In genomic region chr22:43438666-43439347, GRCh38 we compare ENCODE assay signal across 20 cellular contexts. TPM values are rescaled to one million over a fixed set of nuclear protein-coding genes. Genes with fewer than 3 reads are reported as not detected.
DNase-seq lines count a peak whose midpoint lies in the region; ATAC-seq and TF ChIP-seq lines count a peak whose summit lies in the region.
"Had no signal": no experiment of that assay in that cellular context is flagged by ENCODE, and none has a peak within 500 bp of the region (broad histone marks: within the 10 kb centered on the region; RNA-seq: fewer than 3 reads in every experiment).

No MANE protein-coding gene starts in this region.

- H3K27me3 ChIP-seq in heart right ventricle = peaks cover 0 to 51% (median 40%) of the 10 kb centered on the region in 7 donors
- no peaks in the 10 kb centered on the region for H3K27me3 ChIP-seq in osteoblast (ENCODE audit: insufficient read depth, low read length)

- ATAC-seq in Right ventricle myocardium inferior (no peak), heart right ventricle (no peak), GM19023 (IDR thresholded peaks at IDR 0.05; ENCODE audit: unreplicated experiment) (no peak)
- ATAC-seq: A549 had no signal

- H3K4me2 ChIP-seq in osteoblast (ENCODE audit: insufficient read depth, low read length) = no peak overlapping the region
- H3K4me2 ChIP-seq: A549 had no signal

- H3K79me2 ChIP-seq in osteoblast (ENCODE audit: insufficient read depth, low read length) = no peaks in the 10 kb centered on the region

- no peak overlapping the region for H3K4me3 ChIP-seq in heart right ventricle
- H3K4me3 ChIP-seq in coronary artery = no peak overlapping the region
- no peak overlapping the region for H3K4me3 ChIP-seq in osteoblast (ENCODE audit: insufficient read depth, low read length)
- H3K4me3 ChIP-seq: A549, HAP-1 had no signal

- H3K9me3 ChIP-seq in heart right ventricle = no peaks in the 10 kb centered on the region
- H3K9me3 ChIP-seq in osteoblast (ENCODE audit: low read depth, low read length) = no peaks in the 10 kb centered on the region
- H3K9me3 ChIP-seq: A549, HAP-1 had no signal

- peak; percentile 25 for DNase-seq in Right ventricle myocardium inferior (ENCODE audit: missing footprints)
- DNase-seq in heart right ventricle = no peak
- peak; percentile 47 for DNase-seq in coronary artery (ENCODE audit: low spot score)
- peak; percentile 69 for DNase-seq in osteoblast (ENCODE audit: insufficient read length, low spot score, missing footprints)
- DNase-seq in NCI-H345 (lab: John Stamatoyannopoulos, UW) = no peak
- DNase-seq in retina = no peak
- DNase-seq: AML-193; CD4-positive, alpha-beta memory T cell; DMS153; DMS79; GF-D8 had no signal

- H3K4me1 ChIP-seq in heart right ventricle = no peaks in the 10 kb centered on the region
- no peaks in the 10 kb centered on the region for H3K4me1 ChIP-seq in osteoblast (ENCODE audit: insufficient read depth, low read length)
- H3K4me1 ChIP-seq: A549, HAP-1 had no signal

- no peaks in the 10 kb centered on the region for H4K20me1 ChIP-seq in osteoblast (ENCODE audit: insufficient read depth, low read length)

- WGBS in heart right ventricle, 2 donors = 80 to 84% methylated on average over 17 of the region's 17 CpGs

- intact Hi-C loops in Right ventricle myocardium inferior (cut with DNase I) = no loop called here
- intact Hi-C loops in heart right ventricle (cut with DNase I) = no loop called here

- H3K36me3 ChIP-seq in heart right ventricle (no peaks in the 10 kb centered on the region), osteoblast (ENCODE audit: insufficient read depth, low read length) (no peaks in the 10 kb centered on the region)
- H3K36me3 ChIP-seq: HAP-1 had no signal

- no peak for TF ChIP-seq CTCF in heart right ventricle (IDR thresholded peaks at IDR 0.05)
- no peak for TF ChIP-seq CTCF in coronary artery (IDR thresholded peaks at IDR 0.05)
- TF ChIP-seq CTCF in osteoblast (IDR thresholded peaks at IDR 0.05; ENCODE audit: extremely low read depth, low read depth, low read length) = no peak

- H2AFZ ChIP-seq in osteoblast (ENCODE audit: low read length) = no peak overlapping the region

- H3K27ac ChIP-seq in heart right ventricle (no peak overlapping the region), coronary artery (no peak overlapping the region), osteoblast (ENCODE audit: low read depth, low read length) (no peak overlapping the region)
- H3K27ac ChIP-seq: 22Rv1, A549, HL-60 had no signal

RNA-seq across cellular contexts. Expression of gene MPPED1, which starts 27.0 kb away (rescaled TPM):
- total RNA-seq in Right ventricle myocardium inferior (not detected), heart right ventricle (not detected), osteoblast (not detected in 2 replicates)
- under 1 TPM in 1 of 2 donors, not detected in 1; 0.01 TPM for polyA plus RNA-seq in heart right ventricle
- total RNA-seq: CD4-positive, alpha-beta memory T cell; Daoy; HT1080 had no signal
- polyA plus RNA-seq: A549; BJ; CD14-positive monocyte; CD4-positive, alpha-beta memory T cell had no signal

Comparison
In these comparisons a context has a peak if more than half of its experiments do, and no peak if none do; other contexts are left out.
1. DNase-seq: peak in Right ventricle myocardium inferior (single experiment), coronary artery (single experiment) and osteoblast (single experiment); none in heart right ventricle (0 of 2), NCI-H345 (single experiment) and retina (single experiment).